20 cellular contexts compared by ENCODE assay signal in genomic region chr20:61369731-61370520, GRCh38.
"Had no signal": no experiment of that assay in that cellular context is flagged by ENCODE, and none has a peak within 500 bp of the region (broad histone marks: within the 10 kb centered on the region; RNA-seq: fewer than 3 reads in every experiment).

No MANE protein-coding gene starts in this region.

- H3K36me3 ChIP-seq: gastrocnemius medialis, heart left ventricle, stomach, thoracic aorta, upper lobe of right lung had no signal

- H3K36me3 Mint-ChIP-seq: activated naive CD8-positive, alpha-beta T cell treated with anti-CD3 and anti-CD28 coated beads, Interleukin-2, amount 10 ng/mL, durations not matched to agents 7 days and 5 days; naive B cell had no signal

- H3K4me1 Mint-ChIP-seq: activated B cell treated with CpG ODN at 0.5 μM for 24 hours; activated CD4-positive, alpha-beta T cell treated with anti-CD3 and anti-CD28 coated beads, Interleukin-2, amount 10 ng/mL, durations not matched to agents 7 days and 5 days; activated naive CD8-positive, alpha-beta T cell treated with anti-CD3 and anti-CD28 coated beads, Interleukin-2, amount 10 ng/mL, durations not matched to agents 7 days and 5 days; naive B cell had no signal

- H3K27ac ChIP-seq: gastrocnemius medialis, heart left ventricle, psoas muscle, stomach, thoracic aorta, upper lobe of right lung had no signal

- FAIRE-seq: islet of Langerhans had no signal

- H3K9me3 ChIP-seq: gastrocnemius medialis, heart left ventricle, psoas muscle, thoracic aorta, upper lobe of right lung had no signal

- H3K4me3 ChIP-seq: gastrocnemius medialis, heart left ventricle, psoas muscle, stomach, thoracic aorta, upper lobe of right lung had no signal

- H3K27me3 ChIP-seq: upper lobe of right lung had no signal

- H3K9me3 Mint-ChIP-seq: activated CD4-positive, alpha-beta T cell treated with anti-CD3 and anti-CD28 coated beads, Interleukin-2, amount 10 ng/mL, durations not matched to agents 7 days and 5 days; activated naive CD8-positive, alpha-beta T cell treated with anti-CD3 and anti-CD28 coated beads, Interleukin-2, amount 10 ng/mL, durations not matched to agents 7 days and 5 days had no signal

- H3K4me3 Mint-ChIP-seq: activated B cell treated with CpG ODN at 0.5 μM for 24 hours; activated CD4-positive, alpha-beta T cell treated with anti-CD3 and anti-CD28 coated beads, Interleukin-2, amount 10 ng/mL, durations not matched to agents 7 days and 5 days; activated naive CD8-positive, alpha-beta T cell treated with anti-CD3 and anti-CD28 coated beads, Interleukin-2, amount 10 ng/mL, durations not matched to agents 7 days and 5 days; activated T-cell treated with anti-CD3 and anti-CD28 coated beads, Interleukin-2, amount 50 U/mL, for 72 hours; naive B cell had no signal

- H3K27me3 Mint-ChIP-seq: activated B cell treated with CpG ODN at 0.5 μM for 24 hours; activated CD4-positive, alpha-beta T cell treated with anti-CD3 and anti-CD28 coated beads, Interleukin-2, amount 10 ng/mL, durations not matched to agents 7 days and 5 days; activated naive CD8-positive, alpha-beta T cell treated with anti-CD3 and anti-CD28 coated beads, Interleukin-2, amount 10 ng/mL, durations not matched to agents 7 days and 5 days; naive B cell had no signal

- H3K4me1 ChIP-seq: gastrocnemius medialis, heart left ventricle, psoas muscle, upper lobe of right lung had no signal

- H3K27ac Mint-ChIP-seq: activated B cell treated with CpG ODN at 0.5 μM for 24 hours; activated CD4-positive, alpha-beta T cell treated with anti-CD3 and anti-CD28 coated beads, Interleukin-2, amount 10 ng/mL, durations not matched to agents 7 days and 5 days; activated naive CD8-positive, alpha-beta T cell treated with anti-CD3 and anti-CD28 coated beads, Interleukin-2, amount 10 ng/mL, durations not matched to agents 7 days and 5 days; activated T-cell treated with anti-CD3 and anti-CD28 coated beads, Interleukin-2, amount 50 U/mL, for 72 hours; naive B cell had no signal

- DNase-seq: activated B cell treated with CpG ODN at 0.5 μM for 24 hours; activated CD4-positive, alpha-beta T cell treated with anti-CD3 and anti-CD28 coated beads, Interleukin-2, amount 10 ng/mL, durations not matched to agents 7 days and 5 days; activated CD8-positive, alpha-beta memory T cell treated with anti-CD3 and anti-CD28 coated beads, Interleukin-2, amount 50 U/mL, for 48 hours; activated naive CD4-positive, alpha-beta T cell; activated naive CD8-positive, alpha-beta T cell treated with anti-CD3 and anti-CD28 coated beads, Interleukin-2, amount 10 ng/mL, durations not matched to agents 7 days and 5 days; activated T-cell treated with anti-CD3 and anti-CD28 coated beads, Interleukin-2, amount 50 U/mL, for 72 hours; cerebellar nuclear complex; dermis blood vessel endothelial cell; gastrocnemius medialis; heart left ventricle; naive B cell; psoas muscle; stimulated activated CD4-positive, alpha-beta T cell treated with anti-CD3 and anti-CD28 coated beads, Interleukin-1b, Interleukin-23, amount 100 ng/mL, for 48 hours; stomach; T-helper 2 cell; upper lobe of right lung had no signal

- ATAC-seq: activated T-cell treated with anti-CD3 and anti-CD28 coated beads, Interleukin-2, amount 50 U/mL, for 72 hours; gastrocnemius medialis; heart left ventricle; left lobe of liver; psoas muscle; sciatic nerve; upper lobe of right lung had no signal
